In the genomic region with DNA sequence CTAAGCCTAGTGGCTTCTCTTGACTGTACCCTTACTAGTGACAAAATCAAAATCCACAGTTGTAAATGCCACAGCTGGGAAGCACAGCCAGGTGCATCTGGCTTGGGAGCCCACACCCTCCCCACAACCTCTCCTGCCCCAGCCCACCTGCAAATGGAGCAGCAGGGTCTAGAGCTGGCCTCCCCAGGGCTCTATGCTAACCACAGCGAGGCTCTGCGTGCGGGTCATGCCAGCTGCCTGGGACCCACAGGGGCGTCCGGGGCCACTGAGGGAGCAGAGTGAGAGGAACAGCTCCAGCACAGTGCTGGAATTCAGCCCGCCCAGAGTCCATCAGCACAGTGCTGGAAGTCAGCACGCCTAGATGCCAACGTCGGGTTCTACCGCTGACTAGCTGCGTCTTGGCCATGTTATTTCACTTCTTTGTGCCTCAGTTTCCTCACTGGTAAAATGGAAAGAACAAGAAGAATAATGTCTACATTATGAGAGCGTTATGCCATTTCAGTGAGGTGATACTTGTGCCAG, we compare ENCODE assay signal across 18 cellular contexts.
A peak's percentile ranks its signal among the peaks of the same experiment; 100 is the strongest.
DNase-seq lines count a peak whose midpoint lies in the region; ATAC-seq, FAIRE-seq and TF ChIP-seq lines count a peak whose summit lies in the region.
"Had no signal": no experiment of that assay in that cellular context is flagged by ENCODE, and none has a peak within 500 bp of the region (broad histone marks: within the 10 kb centered on the region; RNA-seq: fewer than 3 reads in every experiment).

No MANE protein-coding gene starts in this region.

- no peak overlapping the region for H3K4me2 ChIP-seq in H1 (ENCODE audit: insufficient read depth in 1 of 2, low read depth in 2 of 2, low read length in 2 of 2)

- H3K23me2 ChIP-seq in H1 (ENCODE audit: low read depth, low read length), result peaks cover 2% of the 10 kb centered on the region; the same call in 1 of the 2 replicates

- no peak overlapping the region for H4K8ac ChIP-seq in H1 (ENCODE audit: extremely low read depth, insufficient read depth, low read length)

- 0 out of 2 replicates have a peak overlapping the region, but pooled peaks have one; percentile 7 for H2AK5ac ChIP-seq in H1 (ENCODE audit: low read depth, low read length)

- no peak overlapping the region for H3K9ac ChIP-seq in H1 (replicated peaks in 1 of 4; ENCODE audit: extremely low read depth in 1 of 4, low read depth in 3 of 4, low read length in 3 of 4)

- H3K4me1 ChIP-seq in Caco-2 (peaks cover 40% of the 10 kb centered on the region), H1 (replicated peaks in 1 of 4; ENCODE audit: control insufficient read depth in 3 of 4, insufficient read depth in 4 of 4, low read length in 3 of 4) (peaks cover 0 to 19% (median 8%) of the 10 kb centered on the region in 4 experiments; a peak in 6 of 7 replicates), pancreas (peaks cover 0 to 18% (median 5%) of the 10 kb centered on the region in 3 donors)

- H2BK20ac ChIP-seq in H1 (ENCODE audit: low read length), result 0 out of 2 replicates have a peak overlapping the region, but pooled peaks have one; percentile 3

- no peaks in the 10 kb centered on the region for H3K27me3 Mint-ChIP-seq in Caco-2 (ENCODE audit: insufficient read depth, unreplicated experiment)

- H3K9me3 ChIP-seq in Caco-2 (no peaks in the 10 kb centered on the region), H1 (ENCODE audit: insufficient read depth in 2 of 2, low read depth in 1 of 2, low read length in 1 of 2) (no peaks in the 10 kb centered on the region), pancreas (no peaks in the 10 kb centered on the region)
- H3K9me3 ChIP-seq: SJSA1 had no signal

- no peak overlapping the region for H4K5ac ChIP-seq in H1 (ENCODE audit: insufficient read length, low read depth, low read length)

- H3K27ac Mint-ChIP-seq in Caco-2 (ENCODE audit: unreplicated experiment), result peak overlapping the region; percentile 96

- no peaks in the 10 kb centered on the region for H3K79me2 ChIP-seq in H1 (ENCODE audit: control insufficient read depth in 1 of 2, insufficient read depth in 2 of 2, low read length in 2 of 2)

- H3K23ac ChIP-seq in H1 (ENCODE audit: insufficient read length), result no peak overlapping the region

- POLR2A ChIA-PET in Caco-2 (lab: Charles Lee), result interaction anchor here (1.3 to 3.2 kb wide), 2 partner anchors 106 to 108 kb away, joined by 3 to 34 read pairs; partner anchors contain the start of gene ID2
- POLR2A ChIA-PET in H1 (lab: Charles Lee; ENCODE audit: partially characterized antibody), result interaction anchor here (0.7 to 3.2 kb wide), 3 partner anchors 9 to 109 kb away, joined by 3 to 13 read pairs (median 3); partner anchors contain the start of gene ID2

- WGBS in H1 (ENCODE audit: extremely low coverage in 1 of 2, insufficient coverage in 1 of 2, insufficient read length in 1 of 2, insufficient replicate concordance in 2 of 2, low coverage in 1 of 2, low lambda C conversion rate in 2 of 2, missing lambda C conversion rate in 1 of 2), 2 experiments, result 90% methylated on average over 12 of the region's 12 CpGs; no CpG with 5 or more reads in 1 of the 2 experiments
- 93 to 96% methylated on average over 12 of the region's 12 CpGs for WGBS in pancreas, 2 donors

- no peak for TF ChIP-seq POLR2A in H1 (IDR thresholded peaks at IDR 0.05; ENCODE audit: control extremely low read depth in 1 of 2, low read depth in 2 of 2, low read length in 2 of 2)

- no peaks in the 10 kb centered on the region for H3K36me3 ChIP-seq in Caco-2 (ENCODE audit: control insufficient read depth, insufficient read depth, low read length)
- no peaks in the 10 kb centered on the region for H3K36me3 ChIP-seq in H1 (ENCODE audit: control insufficient read depth in 2 of 4, insufficient read depth in 4 of 4, low read length in 3 of 4)
- no peaks in the 10 kb centered on the region for H3K36me3 ChIP-seq in pancreas
- H3K36me3 ChIP-seq: SJSA1 had no signal

- ATAC-seq in pancreas (no peak), HG02759 (IDR thresholded peaks at IDR 0.05; ENCODE audit: unreplicated experiment) (no peak)
- ATAC-seq: HCT116, left cardiac atrium had no signal

- H3K27ac ChIP-seq in H1 (ENCODE audit: low read depth, low read length) (no peak overlapping the region), pancreas (peak overlapping the region in 3 of 4 donors; percentile 51 to 73 (median 64))
- H3K27ac ChIP-seq: SJSA1 had no signal

- DNase-seq in Caco-2 (peak in 1 of 2 experiments; percentile 33), NCI-H526 (lab: John Stamatoyannopoulos, UW) (peak; percentile 25 to 58), H1 (ENCODE audit: low read depth in 1 of 2, low spot score in 2 of 2) (no peak), pancreas (no peak), GM20000 (ENCODE audit: low spot score) (no peak), putamen (ENCODE audit: low spot score) (no peak)
- no peak for DNase-seq in stimulated activated naive CD4-positive, alpha-beta T cell treated with Interleukin-2 at 50 U/mL for 16 hours (lab: John Stamatoyannopoulos, UW)
- DNase-seq: activated CD4-positive, alpha-beta T cell treated with anti-CD3 and anti-CD28 coated beads for 4 hours; anterior cingulate cortex; cerebellar nuclear complex; DMS 273 treated with DMSO at 0.1 percent for 48 hours; left cardiac atrium; NCI-H446 treated with DMSO at 0.1 percent for 48 hours; T-helper 9 cell had no signal

- H3K36me3 Mint-ChIP-seq in Caco-2 (ENCODE audit: insufficient read depth, unreplicated experiment), result no peaks in the 10 kb centered on the region

- peaks cover 45% of the 10 kb centered on the region for H3K4me1 Mint-ChIP-seq in Caco-2 (ENCODE audit: low read depth, unreplicated experiment)

- no peak for TF ChIP-seq RAD21 in H1 (IDR thresholded peaks at IDR 0.05 in 1 of 2, conservative IDR thresholded peaks at IDR 0.05 in 1 of 2; ENCODE audit: low read depth in 2 of 2, low read length in 2 of 2)

- no peak for TF ChIP-seq EP300 in H1 (IDR thresholded peaks at IDR 0.05; ENCODE audit: borderline replicate concordance in 1 of 2, low read depth in 2 of 2, low read length in 2 of 2)

- TF ChIP-seq CTCF in Caco-2 (IDR thresholded peaks at IDR 0.05; ENCODE audit: insufficient read depth in 1 of 2, low read depth in 1 of 2, low read length in 1 of 2, severe bottlenecking in 1 of 2, unreplicated experiment in 1 of 2), result no peak
- TF ChIP-seq CTCF in H1 (IDR thresholded peaks at IDR 0.05; ENCODE audit: control extremely low read depth in 1 of 3, insufficient read depth in 1 of 3, low read depth in 1 of 3, low read length in 3 of 3), result no peak
- no peak for TF ChIP-seq CTCF in pancreas (IDR thresholded peaks at IDR 0.05)
- no peak for TF ChIP-seq CTCF in GM20000 (IDR thresholded peaks at IDR 0.05; ENCODE audit: extremely low read depth, missing control alignments)

- H3K4me3 ChIP-seq in Caco-2 (ENCODE audit: low read depth, low read length), result no peak overlapping the region
- H3K4me3 ChIP-seq in H1 (ENCODE audit: extremely low read depth in 1 of 4, insufficient read depth in 2 of 4, low read depth in 3 of 4, low read length in 4 of 4), result no peak overlapping the region
- H3K4me3 ChIP-seq in pancreas, result no peak overlapping the region
- H3K4me3 ChIP-seq: SJSA1 had no signal

- peak overlapping the region; percentile 11; the same call in 1 of the 2 replicates for H2BK12ac ChIP-seq in H1 (ENCODE audit: low read depth, low read length)

- no peak overlapping the region for H3K4me3 Mint-ChIP-seq in Caco-2 (ENCODE audit: unreplicated experiment)

- H4K91ac ChIP-seq in H1 (replicated peaks; ENCODE audit: insufficient read length, low read length), result peak overlapping the region; percentile 52

- no peaks in the 10 kb centered on the region for H3K9me3 Mint-ChIP-seq in Caco-2 (ENCODE audit: unreplicated experiment)

- peak overlapping the region; percentile 26; the same call in 1 of the 2 replicates for H3K18ac ChIP-seq in H1 (ENCODE audit: extremely low read depth, low read length)

- FAIRE-seq in H1 (lab: Jason Lieb, UNC) (no peak), pancreas (lab: Jason Lieb, UNC) (no peak)
- FAIRE-seq: endometrium had no signal

- H3K56ac ChIP-seq in H1 (replicated peaks; ENCODE audit: insufficient read length, low read depth, low read length), result no peak overlapping the region

- H4K20me1 ChIP-seq in H1 (replicated peaks in 1 of 2; ENCODE audit: control insufficient read depth in 1 of 2, insufficient read depth in 2 of 2, low read length in 2 of 2), result peaks cover 0 to 2% of the 10 kb centered on the region in 2 experiments

- peak overlapping the region; percentile 18 for H2BK120ac ChIP-seq in H1 (replicated peaks; ENCODE audit: low read depth, low read length)

- H3K27me3 ChIP-seq in Caco-2 (replicated peaks; ENCODE audit: control insufficient read depth, insufficient read depth, low read length), result no peaks in the 10 kb centered on the region
- H3K27me3 ChIP-seq in H1 (replicated peaks in 1 of 4; ENCODE audit: control insufficient read depth in 3 of 4, extremely low read depth in 1 of 4, insufficient read depth in 3 of 4, low read length in 3 of 4), result peaks cover 0 to 1% (median 0%) of the 10 kb centered on the region in 4 experiments; a peak in 1 of 7 replicates
- no peaks in the 10 kb centered on the region for H3K27me3 ChIP-seq in pancreas
- H3K27me3 ChIP-seq: SJSA1 had no signal

- intact Hi-C loops in Caco-2 (cut with micrococcal nuclease; ENCODE audit: unreplicated experiment), result loop anchor here (1.0 kb wide), 4 partner anchors 32 to 109 kb away; no protein-coding TSS in a partner anchor
- intact Hi-C loops in pancreas (cut with DNase I), result no loop called here

- no peaks in the 10 kb centered on the region for H3K79me1 ChIP-seq in H1 (ENCODE audit: low read depth, low read length)

- no peak overlapping the region for H2AFZ ChIP-seq in H1 (ENCODE audit: low read length)

- H3K4ac ChIP-seq in H1 (replicated peaks; ENCODE audit: insufficient read length, low read depth, low read length), result no peak overlapping the region

- H3K14ac ChIP-seq in H1 (ENCODE audit: insufficient read length), result no peak overlapping the region

- CTCF ChIA-PET in Caco-2 (lab: Charles Lee), result interaction anchor here (0.7 to 1.5 kb wide), 3 partner anchors 30 to 47 kb away, joined by 3 to 5 read pairs (median 4); no protein-coding TSS in a partner anchor
- CTCF ChIA-PET in H1 (lab: Charles Lee; ENCODE audit: partially characterized antibody), result interaction anchor here (0.9 to 1.9 kb wide), 4 partner anchors 13 to 120 kb away, joined by 3 to 7 read pairs (median 4); no protein-coding TSS in a partner anchor

- peak overlapping the region; percentile 40; the same call in 1 of the 2 replicates for H2BK15ac ChIP-seq in H1 (ENCODE audit: low read length)

- no peak overlapping the region for H2BK5ac ChIP-seq in H1 (ENCODE audit: low read depth, low read length)

- BruUV-seq in Caco-2 (replicated peaks; lab: Mats Ljungman, UMichigan), result no TSS peak

TF ChIP-seq in H1, 55 proteins besides CTCF, POLR2A, EP300 and RAD21 (continues in another document):
- TF ChIP-seq USF2 (IDR thresholded peaks at IDR 0.05; ENCODE audit: low read length) (no peak), FOSL1 (IDR thresholded peaks at IDR 0.05; ENCODE audit: insufficient read depth, low read depth, low read length) (no peak)

Comparison
In these comparisons a context has a peak if more than half of its experiments do, and no peak if none do; other contexts are left out.
1. DNase-seq: peak in NCI-H526 (2 of 2); none in H1 (0 of 2), pancreas (0 of 6), GM20000 (single experiment), putamen (single experiment) and stimulated activated naive CD4-positive, alpha-beta T cell treated with Interleukin-2 at 50 U/mL for 16 hours (single experiment).